In the genomic region with DNA sequence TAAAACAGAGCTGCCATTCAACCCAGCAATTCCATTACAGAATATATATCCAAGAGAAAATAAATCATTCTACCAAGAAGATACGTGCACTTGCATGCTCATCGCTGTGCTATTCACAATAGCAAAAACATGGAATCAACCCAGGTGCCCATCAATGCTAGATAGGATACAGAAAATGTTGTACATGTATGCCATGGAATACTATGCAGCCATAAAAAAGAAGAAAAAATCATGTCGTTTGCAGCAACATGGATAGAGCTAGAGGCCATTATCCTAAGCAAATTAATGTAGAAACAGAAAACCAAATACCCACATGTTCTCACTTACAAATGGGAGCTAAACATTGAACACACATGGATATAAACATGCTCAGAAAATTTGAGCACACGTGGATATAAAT, we compare ENCODE assay signal across 33 cellular contexts.
"Had no signal": no experiment of that assay in that cellular context is flagged by ENCODE, and none has a peak within 500 bp of the region (broad histone marks: within the 10 kb centered on the region; RNA-seq: fewer than 3 reads in every experiment).

No MANE protein-coding gene starts in this region.

- H3K4me1 ChIP-seq: ascending aorta, breast epithelium had no signal

- FAIRE-seq: astrocyte, bronchial epithelial cell had no signal

- H3K27me3 ChIP-seq: adrenal gland, ascending aorta, body of pancreas, brain microvascular endothelial cell, breast epithelium, cardiac muscle cell had no signal

- H3K4me3 ChIP-seq: adrenal gland, ascending aorta, body of pancreas, breast epithelium, cardiac muscle cell had no signal

- H3K36me3 ChIP-seq: adrenal gland, ascending aorta, brain microvascular endothelial cell, breast epithelium, cardiac muscle cell had no signal

- DNase-seq: activated effector memory CD4-positive, alpha-beta T cell treated with anti-CD3 and anti-CD28 coated beads, Interleukin-2, amount 50 U/mL, for 16 hours; activated effector memory CD4-positive, alpha-beta T cell treated with Interleukin-2 at 50 U/mL for 16 hours; activated gamma-delta T cell; activated gamma-delta T cell treated with Interleukin-2 at 50 U/mL for 16 hours; activated naive CD4-positive, alpha-beta T cell; activated naive CD4-positive, alpha-beta T cell treated with anti-CD3 and anti-CD28 coated beads for 36 hours; activated naive CD4-positive, alpha-beta T cell treated with anti-CD3 and anti-CD28 coated beads, Interleukin-2, amount 10 ng/mL, durations not matched to agents 7 days and 5 days; activated naive CD4-positive, alpha-beta T cell treated with anti-CD3 and anti-CD28 coated beads, Interleukin-2, amount 50 U/mL, for 16 hours; activated naive CD4-positive, alpha-beta T cell treated with Interleukin-2 at 50 U/mL for 16 hours; activated naive CD8-positive, alpha-beta T cell treated with anti-CD3 and anti-CD28 coated beads for 36 hours; activated naive CD8-positive, alpha-beta T cell treated with anti-CD3 and anti-CD28 coated beads, Interleukin-2, amount 10 ng/mL, durations not matched to agents 7 days and 5 days; activated naive CD8-positive, alpha-beta T cell treated with anti-CD3 and anti-CD28 coated beads, Interleukin-2, amount 50 U/mL, for 24 hours; activated T-cell treated with anti-CD3 and anti-CD28 coated beads, Interleukin-2, amount 50 U/mL, for 24 hours; activated T-cell treated with anti-CD3 and anti-CD28 coated beads, Interleukin-2, amount 50 U/mL, for 4 hours; activated T-cell treated with anti-CD3 and anti-CD28 coated beads, Interleukin-2, amount 50 U/mL, for 48 hours; activated T-cell treated with anti-CD3 and anti-CD28 coated beads, Interleukin-2, amount 50 U/mL, for 72 hours; adrenal gland; amniotic stem cell; amygdala; anterior cingulate cortex; aorta; body of pancreas; brain microvascular endothelial cell; caudate nucleus; central memory CD4-positive, alpha-beta T cell; cerebellar nuclear complex had no signal

- H3K9me3 ChIP-seq: adrenal gland, ascending aorta, body of pancreas, breast epithelium had no signal

- H3K27ac ChIP-seq: ascending aorta, body of pancreas, brain microvascular endothelial cell, breast epithelium, cardiac muscle cell had no signal

- ATAC-seq: activated naive CD4-positive, alpha-beta T cell treated with anti-CD3 and anti-CD28 coated beads, Interleukin-2, amount 50 U/mL, for 72 hours; activated naive CD8-positive, alpha-beta T cell treated with anti-CD3 and anti-CD28 coated beads, Interleukin-2, amount 50 U/mL, for 24 hours; activated T-cell treated with anti-CD3 and anti-CD28 coated beads, Interleukin-2, amount 50 U/mL, for 4 hours; activated T-cell treated with anti-CD3 and anti-CD28 coated beads, Interleukin-2, amount 50 U/mL, for 72 hours; activated T-helper 17 cell treated with anti-CD3 and anti-CD28 coated beads, Interleukin-2, amount 50 U/mL, for 72 hours; body of pancreas had no signal
